22 cellular contexts compared by ENCODE assay signal in genomic region chr7:106820321-106821217, GRCh38. TPM values are rescaled to one million over a fixed set of nuclear protein-coding genes. Genes with fewer than 3 reads are reported as not detected.
"Had no signal": no experiment of that assay in that cellular context is flagged by ENCODE, and none has a peak within 500 bp of the region (broad histone marks: within the 10 kb centered on the region; RNA-seq: fewer than 3 reads in every experiment).

No MANE protein-coding gene starts in this region.

- FAIRE-seq: frontal cortex had no signal

- H3K9me3 ChIP-seq: esophagus squamous epithelium, right lobe of liver, tibial nerve had no signal

- ATAC-seq: activated T-cell treated with anti-CD3 and anti-CD28 coated beads, Interleukin-2, amount 50 U/mL, for 4 hours; activated T-helper 17 cell treated with anti-CD3 and anti-CD28 coated beads, Interleukin-2, amount 50 U/mL, for 72 hours; left cardiac atrium; naive thymus-derived CD8-positive, alpha-beta T cell; right lobe of liver had no signal

- H3K4me3 ChIP-seq: coronary artery, esophagus squamous epithelium, right lobe of liver, tibial nerve had no signal

- DNase-seq: activated CD4-positive, alpha-beta memory T cell treated with anti-CD3 and anti-CD28 coated beads, Interleukin-2, amount 10 ng/mL, durations not matched to agents 7 days and 5 days; activated CD4-positive, alpha-beta T cell treated with anti-CD3 and anti-CD28 coated beads, Interleukin-2, amount 10 ng/mL, durations not matched to agents 7 days and 5 days; activated CD4-positive, CD25-positive, alpha-beta regulatory T cell treated with anti-CD3 and anti-CD28 coated beads, Interleukin-2, amount 50 U/mL, for 72 hours; activated naive CD4-positive, alpha-beta T cell; activated T-cell treated with anti-CD3 and anti-CD28 coated beads, Interleukin-2, amount 50 U/mL, for 4 hours; anterior cingulate cortex; brain microvascular endothelial cell; esophagus squamous epithelium; glutamatergic neuron; islet precursor cell; left cardiac atrium; naive thymus-derived CD8-positive, alpha-beta T cell; nucleus accumbens; right lobe of liver; stimulated activated CD4-positive, alpha-beta T cell treated with anti-CD3 and anti-CD28 coated beads, Interleukin-2, amount 100 ng/mL, for 48 hours; stimulated activated naive CD4-positive, alpha-beta T cell treated with Interleukin-2 at 50 U/mL for 16 hours; SW 1271 had no signal

- H3K4me1 ChIP-seq: esophagus squamous epithelium, right lobe of liver, tibial nerve had no signal

- H3K36me3 ChIP-seq: brain microvascular endothelial cell, esophagus squamous epithelium, right lobe of liver, tibial nerve had no signal

- H3K27ac ChIP-seq: brain microvascular endothelial cell, coronary artery, esophagus squamous epithelium, right lobe of liver, tibial nerve had no signal

- H3K27me3 ChIP-seq: brain microvascular endothelial cell, esophagus squamous epithelium, right lobe of liver, tibial nerve had no signal

RNA-seq across cellular contexts. Expression of gene PIK3CG, which starts 44.5 kb away (rescaled TPM):
- total RNA-seq: neural crest cell had no signal
